8 cellular contexts compared by ENCODE assay signal in the genomic region with DNA sequence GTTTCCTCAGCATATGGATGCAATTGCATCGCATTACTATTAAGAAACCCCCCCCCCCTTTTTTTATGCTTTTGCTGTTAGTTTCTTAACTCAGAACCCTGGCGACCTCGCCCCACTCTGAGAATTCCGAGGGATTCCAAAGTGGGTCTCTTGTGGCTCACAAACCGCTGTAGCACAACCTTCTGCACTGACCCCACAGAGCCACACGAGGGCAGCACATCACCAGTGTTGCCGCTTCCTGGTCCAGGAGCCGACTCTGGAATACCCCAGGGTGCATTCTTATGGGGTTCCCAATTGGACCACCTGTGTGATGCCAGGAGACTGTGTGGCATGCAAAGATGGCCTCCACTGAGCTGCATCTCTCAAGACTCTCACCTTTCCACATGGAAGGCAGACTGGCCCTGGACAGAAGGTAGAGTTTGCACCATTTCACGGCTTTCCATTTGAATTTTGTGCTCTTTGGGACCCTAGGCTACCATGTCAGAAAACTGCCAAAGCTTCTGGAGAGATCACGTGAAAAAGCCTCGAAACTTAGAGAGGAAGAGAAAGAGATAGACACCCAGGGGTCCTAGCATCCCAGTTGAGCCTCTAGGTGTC.
A peak's percentile ranks its signal among the peaks of the same experiment; 100 is the strongest.
DNase-seq lines count a peak whose midpoint lies in the region; ATAC-seq, FAIRE-seq and TF ChIP-seq lines count a peak whose summit lies in the region.

No MANE protein-coding gene starts in this region.

- H3K4me2 ChIP-seq in astrocyte (ENCODE audit: low read length) = no peak overlapping the region
- no peak overlapping the region for H3K4me2 ChIP-seq in HepG2 (ENCODE audit: low read depth, low read length)

- no peak overlapping the region for H2AFZ ChIP-seq in astrocyte (ENCODE audit: low read depth, low read length)
- H2AFZ ChIP-seq in HepG2 (ENCODE audit: low read length) = no peak overlapping the region

- no peak overlapping the region for H3K9ac ChIP-seq in astrocyte (ENCODE audit: low read length)
- H3K9ac ChIP-seq in HepG2 (ENCODE audit: insufficient read depth, low read depth, low read length) = no peak overlapping the region

- no peak overlapping the region for H3K27ac ChIP-seq in astrocyte (ENCODE audit: low read depth, low read length)
- no peak overlapping the region for H3K27ac ChIP-seq in HepG2 (ENCODE audit: extremely low read length, insufficient read depth, low read length)

- H3K36me3 Mint-ChIP-seq in activated naive CD4-positive, alpha-beta T cell treated with anti-CD3 and anti-CD28 coated beads, Interleukin-2, amount 10 ng/mL, durations not matched to agents 7 days and 5 days = no peaks in the 10 kb centered on the region
- H3K36me3 Mint-ChIP-seq in astrocyte (ENCODE audit: low read depth, unreplicated experiment) = no peaks in the 10 kb centered on the region
- H3K36me3 Mint-ChIP-seq in activated T-helper 1 cell treated with anti-CD3 and anti-CD28 coated beads, Interleukin-12 subunit alpha, Interleukin-12 subunit beta, Interleukin-2, Interleukin-4 antibody, amounts not matched to agents 30 ng/mL and 10 ng/mL and 1 ng/mL, durations not matched to agents 14 hours and 24 hours and 36 hours (ENCODE audit: low read depth) = no peaks in the 10 kb centered on the region

- TF ChIP-seq CTCF in astrocyte (IDR thresholded peaks at IDR 0.05; ENCODE audit: insufficient read depth, low read depth, low read length) (peak; percentile 44), HepG2 (CRISPR knock-in tag; IDR thresholded peaks at IDR 0.05) (peak; percentile 77)

- TF ChIP-seq POLR2A in HepG2 (IDR thresholded peaks at IDR 0.05; ENCODE audit: insufficient read depth in 1 of 2, low read depth in 2 of 2, low read length in 2 of 2) = no peak

- H3K79me2 ChIP-seq in astrocyte (ENCODE audit: insufficient read depth, low read length) = no peaks in the 10 kb centered on the region
- no peaks in the 10 kb centered on the region for H3K79me2 ChIP-seq in HepG2 (ENCODE audit: insufficient read depth, low read length)

- H3K9me3 ChIP-seq in astrocyte (ENCODE audit: insufficient read depth, low read depth, low read length) (no peaks in the 10 kb centered on the region), HepG2 (ENCODE audit: low read length) (no peaks in the 10 kb centered on the region)

- no peak overlapping the region for H3K4me3 Mint-ChIP-seq in activated naive CD4-positive, alpha-beta T cell treated with anti-CD3 and anti-CD28 coated beads, Interleukin-2, amount 10 ng/mL, durations not matched to agents 7 days and 5 days
- no peak overlapping the region for H3K4me3 Mint-ChIP-seq in astrocyte (ENCODE audit: unreplicated experiment)
- H3K4me3 Mint-ChIP-seq in activated T-helper 1 cell treated with anti-CD3 and anti-CD28 coated beads, Interleukin-12 subunit alpha, Interleukin-12 subunit beta, Interleukin-2, Interleukin-4 antibody, amounts not matched to agents 30 ng/mL and 10 ng/mL and 1 ng/mL, durations not matched to agents 14 hours and 24 hours and 36 hours = no peak overlapping the region

- no peaks in the 10 kb centered on the region for H3K27me3 ChIP-seq in astrocyte (ENCODE audit: insufficient read depth, low read length)
- no peaks in the 10 kb centered on the region for H3K27me3 ChIP-seq in HepG2 (ENCODE audit: control insufficient read depth in 1 of 2, insufficient read depth in 2 of 2, low read length in 2 of 2)

- DNase-seq in activated naive CD4-positive, alpha-beta T cell treated with anti-CD3 and anti-CD28 coated beads, Interleukin-2, amount 10 ng/mL, durations not matched to agents 7 days and 5 days = peak; percentile 45
- no peak for DNase-seq in activated naive CD4-positive, alpha-beta T cell treated with anti-CD3 and anti-CD28 coated beads, Interleukin-2, amount 50 U/mL, for 16 hours
- DNase-seq in NCI-H1105 (lab: John Stamatoyannopoulos, UW) (peak; percentile 18), astrocyte (ENCODE audit: low read depth) (no peak), HepG2 (ENCODE audit: low spot score) (peak; percentile 24), G401 (ENCODE audit: low spot score) (no peak)
- DNase-seq in activated T-helper 1 cell treated with anti-CD3 and anti-CD28 coated beads, Interleukin-12 subunit alpha, Interleukin-12 subunit beta, Interleukin-2, Interleukin-4 antibody, amounts not matched to agents 30 ng/mL and 10 ng/mL and 1 ng/mL, durations not matched to agents 14 hours and 24 hours and 36 hours (ENCODE audit: low spot score) = no peak

- TF ChIP-seq EP300 in HepG2 (IDR thresholded peaks at IDR 0.05; ENCODE audit: low read depth in 2 of 2, low read length in 2 of 2) = no peak
- no peak for TF ChIP-seq EP300 in HepG2 (CRISPR knock-in tag; IDR thresholded peaks at IDR 0.05; ENCODE audit: borderline replicate concordance)

- POLR2A ChIA-PET in HepG2 (lab: Yijun Ruan, JAX) = no interaction called here

- intact Hi-C loops in HepG2 (cut with micrococcal nuclease; ENCODE audit: unreplicated experiment) = loop anchor here (1.0 kb wide), 1 partner anchor 26 kb away; no protein-coding TSS in a partner anchor
- intact Hi-C loops in activated T-helper 1 cell treated with anti-CD3 and anti-CD28 coated beads, Interleukin-12 subunit alpha, Interleukin-12 subunit beta, Interleukin-2, Interleukin-4 antibody, amounts not matched to agents 30 ng/mL and 10 ng/mL and 1 ng/mL, durations not matched to agents 14 hours and 24 hours and 36 hours (cut with micrococcal nuclease) = loop anchor here (1.0 kb wide), 1 partner anchor 26 kb away; no protein-coding TSS in a partner anchor

- no peaks in the 10 kb centered on the region for H3K36me3 ChIP-seq in astrocyte (ENCODE audit: insufficient read depth, low read length)
- H3K36me3 ChIP-seq in HepG2 (replicated peaks in 1 of 2; ENCODE audit: control insufficient read depth in 1 of 2, insufficient read depth in 2 of 2, low read length in 2 of 2) = no peaks in the 10 kb centered on the region

- ATAC-seq in HepG2 (peak; percentile 69), GM18498 (IDR thresholded peaks at IDR 0.05; ENCODE audit: unreplicated experiment) (no peak)

- H3K27ac Mint-ChIP-seq in activated naive CD4-positive, alpha-beta T cell treated with anti-CD3 and anti-CD28 coated beads, Interleukin-2, amount 10 ng/mL, durations not matched to agents 7 days and 5 days = no peak overlapping the region
- H3K27ac Mint-ChIP-seq in astrocyte (ENCODE audit: unreplicated experiment) = no peak overlapping the region
- no peak overlapping the region for H3K27ac Mint-ChIP-seq in activated T-helper 1 cell treated with anti-CD3 and anti-CD28 coated beads, Interleukin-12 subunit alpha, Interleukin-12 subunit beta, Interleukin-2, Interleukin-4 antibody, amounts not matched to agents 30 ng/mL and 10 ng/mL and 1 ng/mL, durations not matched to agents 14 hours and 24 hours and 36 hours

- no peaks in the 10 kb centered on the region for H4K20me1 ChIP-seq in astrocyte (ENCODE audit: insufficient read depth, low read length)
- no peaks in the 10 kb centered on the region for H4K20me1 ChIP-seq in HepG2 (ENCODE audit: insufficient read depth, low read length)

- H3K4me3 ChIP-seq in astrocyte (ENCODE audit: insufficient read depth, low read depth, low read length) (no peak overlapping the region), HepG2 (replicated peaks in 1 of 3; ENCODE audit: insufficient read depth in 1 of 3, low read depth in 2 of 3, low read length in 3 of 3) (no peak overlapping the region)

- no peaks in the 10 kb centered on the region for H3K4me1 Mint-ChIP-seq in activated naive CD4-positive, alpha-beta T cell treated with anti-CD3 and anti-CD28 coated beads, Interleukin-2, amount 10 ng/mL, durations not matched to agents 7 days and 5 days
- no peaks in the 10 kb centered on the region for H3K4me1 Mint-ChIP-seq in astrocyte (ENCODE audit: low read depth, unreplicated experiment)
- no peaks in the 10 kb centered on the region for H3K4me1 Mint-ChIP-seq in activated T-helper 1 cell treated with anti-CD3 and anti-CD28 coated beads, Interleukin-12 subunit alpha, Interleukin-12 subunit beta, Interleukin-2, Interleukin-4 antibody, amounts not matched to agents 30 ng/mL and 10 ng/mL and 1 ng/mL, durations not matched to agents 14 hours and 24 hours and 36 hours (ENCODE audit: low read depth)

- BruUV-seq in HepG2 (replicated peaks; lab: Mats Ljungman, UMichigan) = no TSS peak

- peak; percentile 42; the same call in 1 of the 2 replicates for TF ChIP-seq RAD21 in HepG2 (CRISPR knock-in tag; IDR thresholded peaks at IDR 0.05)

- CTCF ChIA-PET in activated naive CD4-positive, alpha-beta T cell treated with anti-CD3 and anti-CD28 coated beads, Interleukin-2, amount 10 ng/mL, durations not matched to agents 7 days and 5 days (lab: Charles Lee) = interaction anchor here (0.7 to 2.2 kb wide), 4 partner anchors 19 to 33 kb away, joined by 3 to 16 read pairs (median 4); no protein-coding TSS in a partner anchor
- CTCF ChIA-PET in HepG2 (lab: Yijun Ruan, JAX; ENCODE audit: low intra/inter-chr PET ratio, low total read pairs) = interaction anchor here (1.6 to 4.3 kb wide), 2 partner anchors 21 to 26 kb away, joined by 6 to 38 read pairs; no protein-coding TSS in a partner anchor

- WGBS in HepG2 (ENCODE audit: low lambda C conversion rate) = under 1% methylated on average over 10 of the region's 11 CpGs

- peaks cover 4% of the 10 kb centered on the region for H3K27me3 Mint-ChIP-seq in activated naive CD4-positive, alpha-beta T cell treated with anti-CD3 and anti-CD28 coated beads, Interleukin-2, amount 10 ng/mL, durations not matched to agents 7 days and 5 days
- peaks cover 57% of the 10 kb centered on the region for H3K27me3 Mint-ChIP-seq in astrocyte (ENCODE audit: low read depth, unreplicated experiment)
- H3K27me3 Mint-ChIP-seq in activated T-helper 1 cell treated with anti-CD3 and anti-CD28 coated beads, Interleukin-12 subunit alpha, Interleukin-12 subunit beta, Interleukin-2, Interleukin-4 antibody, amounts not matched to agents 30 ng/mL and 10 ng/mL and 1 ng/mL, durations not matched to agents 14 hours and 24 hours and 36 hours (ENCODE audit: insufficient read depth) = peaks cover 1% of the 10 kb centered on the region

- FAIRE-seq in astrocyte (lab: Jason Lieb, UNC) (no peak), HepG2 (lab: Jason Lieb, UNC) (no peak)

- H3K9me3 Mint-ChIP-seq in activated naive CD4-positive, alpha-beta T cell treated with anti-CD3 and anti-CD28 coated beads, Interleukin-2, amount 10 ng/mL, durations not matched to agents 7 days and 5 days = no peaks in the 10 kb centered on the region
- peaks cover 2% of the 10 kb centered on the region for H3K9me3 Mint-ChIP-seq in astrocyte (ENCODE audit: unreplicated experiment)
- no peaks in the 10 kb centered on the region for H3K9me3 Mint-ChIP-seq in activated T-helper 1 cell treated with anti-CD3 and anti-CD28 coated beads, Interleukin-12 subunit alpha, Interleukin-12 subunit beta, Interleukin-2, Interleukin-4 antibody, amounts not matched to agents 30 ng/mL and 10 ng/mL and 1 ng/mL, durations not matched to agents 14 hours and 24 hours and 36 hours

- H3K4me1 ChIP-seq in astrocyte (ENCODE audit: insufficient read depth, low read length) = no peaks in the 10 kb centered on the region
- no peaks in the 10 kb centered on the region for H3K4me1 ChIP-seq in HepG2 (ENCODE audit: insufficient read depth, low read length)

- in situ Hi-C loops in HepG2 (cut with HindIII; ENCODE audit: extremely low pct_ligation_motif_present, low pct_unique_long_range_greater_than_20kb) (no loop called here), G401 (cut with HindIII; ENCODE audit: low sequenced_read_pairs) (no loop called here)

TF ChIP-seq in HepG2, 621 proteins besides CTCF, POLR2A, EP300 and RAD21 (continues in another document):
- TF ChIP-seq SMC3 (IDR thresholded peaks at IDR 0.05; ENCODE audit: low read length) (peak; percentile 50), STAG1 (CRISPR knock-in tag; IDR thresholded peaks at IDR 0.05) (peak; percentile 60)

Comparison
In these comparisons a context has a peak if more than half of its experiments do, and no peak if none do; other contexts are left out.
1. DNase-seq: peak in activated naive CD4-positive, alpha-beta T cell treated with anti-CD3 and anti-CD28 coated beads, Interleukin-2, amount 10 ng/mL, durations not matched to agents 7 days and 5 days (single experiment), NCI-H1105 (single experiment) and HepG2 (single experiment); none in activated naive CD4-positive, alpha-beta T cell treated with anti-CD3 and anti-CD28 coated beads, Interleukin-2, amount 50 U/mL, for 16 hours (single experiment), astrocyte (single experiment), activated T-helper 1 cell treated with anti-CD3 and anti-CD28 coated beads, Interleukin-12 subunit alpha, Interleukin-12 subunit beta, Interleukin-2, Interleukin-4 antibody, amounts not matched to agents 30 ng/mL and 10 ng/mL and 1 ng/mL, durations not matched to agents 14 hours and 24 hours and 36 hours (single experiment) and G401 (single experiment).